In genomic region chr16:66840883-66841282, GRCh38 we compare ENCODE assay signal across 1 cellular context.
TF ChIP-seq lines count a peak whose summit lies in the region.

No MANE protein-coding gene starts in this region.

TF ChIP-seq in GM12878, 131 proteins besides CTCF, POLR2A, EP300 and RAD21:
- TF ChIP-seq BACH1 (IDR thresholded peaks at IDR 0.05; ENCODE audit: borderline replicate concordance) (no peak), SPI1 (IDR thresholded peaks at IDR 0.05; ENCODE audit: borderline replicate concordance, insufficient read depth, low read depth, low read length) (peak; percentile 58; the same call in 1 of the 2 replicates), ZNF384 (IDR thresholded peaks at IDR 0.05; ENCODE audit: borderline replicate concordance, low read depth, low read length) (no peak), MEF2B (IDR thresholded peaks at IDR 0.05; ENCODE audit: partially characterized antibody, poor library complexity, severe bottlenecking) (no peak)
